1 cellular context compared by ENCODE assay signal in the genomic region with DNA sequence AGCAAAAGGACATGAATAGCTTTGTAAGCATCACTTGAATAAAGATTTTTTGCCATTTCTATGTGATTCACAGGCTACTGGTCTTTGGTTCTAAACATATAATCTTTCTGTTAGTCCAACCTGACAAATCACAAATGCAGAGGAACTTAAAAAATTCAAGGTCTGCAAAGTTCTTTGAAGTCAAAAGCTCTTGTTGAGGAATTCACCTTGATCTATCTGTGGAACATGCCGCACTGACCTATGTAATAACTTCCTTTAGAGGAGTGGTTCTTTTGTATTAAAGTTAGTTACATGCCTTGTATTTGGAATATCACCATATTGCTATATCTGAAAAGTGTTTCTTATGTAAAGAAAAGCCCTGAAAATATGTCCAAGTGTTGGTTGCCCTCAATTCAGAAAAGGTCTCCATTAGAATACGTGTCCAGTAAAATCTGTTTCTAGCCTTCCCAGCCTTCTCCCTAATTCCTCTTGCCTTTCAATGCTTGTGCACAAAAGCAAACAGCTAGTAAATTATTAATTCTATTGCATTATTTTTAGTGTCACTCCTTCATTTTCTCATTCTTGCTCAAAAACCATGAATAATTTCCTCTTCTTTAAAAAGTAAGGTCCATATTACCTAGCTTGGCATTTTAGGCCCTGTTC.
TF ChIP-seq lines count a peak whose summit lies in the region.

No MANE protein-coding gene starts in this region.

TF ChIP-seq in HepG2, 621 proteins besides CTCF, POLR2A, EP300 and RAD21 (continued from another document and continues in another):
- TF ChIP-seq, protein P1, sequence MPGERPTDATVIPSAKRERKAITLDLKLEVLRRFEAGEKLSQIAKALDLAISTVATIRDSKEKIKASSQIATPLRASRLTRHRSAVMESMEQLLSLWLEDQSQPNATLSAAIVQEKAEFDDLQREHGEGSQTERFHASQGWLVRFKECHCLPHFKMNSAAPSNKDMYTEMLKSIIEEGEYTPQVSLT (CRISPR knock-in tag; IDR thresholded peaks at IDR 0.05; ENCODE audit: borderline replicate concordance, low read depth) = no peak
- TF ChIP-seq, protein P2, sequence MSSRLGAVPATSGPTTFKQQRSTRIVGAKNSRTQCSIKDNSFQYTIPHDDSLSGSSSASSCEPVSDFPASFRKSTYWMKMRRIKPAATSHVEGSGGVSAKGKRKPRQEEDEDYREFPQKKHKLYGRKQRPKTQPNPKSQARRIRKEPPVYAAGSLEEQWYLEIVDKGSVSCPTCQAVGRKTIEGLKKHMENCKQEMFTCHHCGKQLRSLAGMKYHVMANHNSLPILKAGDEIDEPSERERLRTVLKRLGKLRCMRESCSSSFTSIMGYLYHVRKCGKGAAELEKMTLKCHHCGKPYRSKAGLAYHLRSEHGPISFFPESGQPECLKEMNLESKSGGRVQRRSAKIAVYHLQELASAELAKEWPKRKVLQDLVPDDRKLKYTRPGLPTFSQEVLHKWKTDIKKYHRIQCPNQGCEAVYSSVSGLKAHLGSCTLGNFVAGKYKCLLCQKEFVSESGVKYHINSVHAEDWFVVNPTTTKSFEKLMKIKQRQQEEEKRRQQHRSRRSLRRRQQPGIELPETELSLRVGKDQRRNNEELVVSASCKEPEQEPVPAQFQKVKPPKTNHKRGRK (CRISPR knock-in tag; IDR thresholded peaks at IDR 0.05) = no peak
- TF ChIP-seq, protein P3, sequence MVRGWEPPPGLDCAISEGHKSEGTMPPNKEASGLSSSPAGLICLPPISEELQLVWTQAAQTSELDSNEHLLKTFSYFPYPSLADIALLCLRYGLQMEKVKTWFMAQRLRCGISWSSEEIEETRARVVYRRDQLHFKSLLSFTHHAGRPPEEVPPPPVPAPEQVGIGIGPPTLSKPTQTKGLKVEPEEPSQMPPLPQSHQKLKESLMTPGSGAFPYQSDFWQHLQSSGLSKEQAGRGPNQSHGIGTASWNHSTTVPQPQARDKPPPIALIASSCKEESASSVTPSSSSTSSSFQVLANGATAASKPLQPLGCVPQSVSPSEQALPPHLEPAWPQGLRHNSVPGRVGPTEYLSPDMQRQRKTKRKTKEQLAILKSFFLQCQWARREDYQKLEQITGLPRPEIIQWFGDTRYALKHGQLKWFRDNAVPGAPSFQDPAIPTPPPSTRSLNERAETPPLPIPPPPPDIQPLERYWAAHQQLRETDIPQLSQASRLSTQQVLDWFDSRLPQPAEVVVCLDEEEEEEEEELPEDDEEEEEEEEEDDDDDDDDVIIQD (CRISPR knock-in tag; IDR thresholded peaks at IDR 0.05; ENCODE audit: low read depth) = peak; percentile 38; the same call in 1 of the 2 replicates
- TF ChIP-seq NR1H2 (CRISPR knock-in tag; IDR thresholded peaks at IDR 0.05; ENCODE audit: borderline replicate concordance, low read depth) = no peak
- no peak for TF ChIP-seq SPEN (CRISPR knock-in tag; IDR thresholded peaks at IDR 0.05; ENCODE audit: low read depth)
- TF ChIP-seq, protein P4, sequence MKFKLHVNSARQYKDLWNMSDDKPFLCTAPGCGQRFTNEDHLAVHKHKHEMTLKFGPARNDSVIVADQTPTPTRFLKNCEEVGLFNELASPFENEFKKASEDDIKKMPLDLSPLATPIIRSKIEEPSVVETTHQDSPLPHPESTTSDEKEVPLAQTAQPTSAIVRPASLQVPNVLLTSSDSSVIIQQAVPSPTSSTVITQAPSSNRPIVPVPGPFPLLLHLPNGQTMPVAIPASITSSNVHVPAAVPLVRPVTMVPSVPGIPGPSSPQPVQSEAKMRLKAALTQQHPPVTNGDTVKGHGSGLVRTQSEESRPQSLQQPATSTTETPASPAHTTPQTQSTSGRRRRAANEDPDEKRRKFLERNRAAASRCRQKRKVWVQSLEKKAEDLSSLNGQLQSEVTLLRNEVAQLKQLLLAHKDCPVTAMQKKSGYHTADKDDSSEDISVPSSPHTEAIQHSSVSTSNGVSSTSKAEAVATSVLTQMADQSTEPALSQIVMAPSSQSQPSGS (CRISPR knock-in tag; IDR thresholded peaks at IDR 0.05) = no peak; the same call in 1 of the 2 replicates
- no peak for TF ChIP-seq AGO2 (optimal IDR thresholded peaks at IDR 0.05; ENCODE audit: low read depth, low read length)
- TF ChIP-seq, protein P5, sequence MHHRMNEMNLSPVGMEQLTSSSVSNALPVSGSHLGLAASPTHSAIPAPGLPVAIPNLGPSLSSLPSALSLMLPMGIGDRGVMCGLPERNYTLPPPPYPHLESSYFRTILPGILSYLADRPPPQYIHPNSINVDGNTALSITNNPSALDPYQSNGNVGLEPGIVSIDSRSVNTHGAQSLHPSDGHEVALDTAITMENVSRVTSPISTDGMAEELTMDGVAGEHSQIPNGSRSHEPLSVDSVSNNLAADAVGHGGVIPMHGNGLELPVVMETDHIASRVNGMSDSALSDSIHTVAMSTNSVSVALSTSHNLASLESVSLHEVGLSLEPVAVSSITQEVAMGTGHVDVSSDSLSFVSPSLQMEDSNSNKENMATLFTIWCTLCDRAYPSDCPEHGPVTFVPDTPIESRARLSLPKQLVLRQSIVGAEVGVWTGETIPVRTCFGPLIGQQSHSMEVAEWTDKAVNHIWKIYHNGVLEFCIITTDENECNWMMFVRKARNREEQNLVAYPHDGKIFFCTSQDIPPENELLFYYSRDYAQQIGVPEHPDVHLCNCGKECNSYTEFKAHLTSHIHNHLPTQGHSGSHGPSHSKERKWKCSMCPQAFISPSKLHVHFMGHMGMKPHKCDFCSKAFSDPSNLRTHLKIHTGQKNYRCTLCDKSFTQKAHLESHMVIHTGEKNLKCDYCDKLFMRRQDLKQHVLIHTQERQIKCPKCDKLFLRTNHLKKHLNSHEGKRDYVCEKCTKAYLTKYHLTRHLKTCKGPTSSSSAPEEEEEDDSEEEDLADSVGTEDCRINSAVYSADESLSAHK (CRISPR knock-in tag; IDR thresholded peaks at IDR 0.05; ENCODE audit: borderline replicate concordance) = peak; percentile 92; the same call in 1 of the 2 replicates
- TF ChIP-seq IRX3 (CRISPR knock-in tag; IDR thresholded peaks at IDR 0.05; ENCODE audit: borderline replicate concordance, low read depth) = no peak
- TF ChIP-seq, protein P6, sequence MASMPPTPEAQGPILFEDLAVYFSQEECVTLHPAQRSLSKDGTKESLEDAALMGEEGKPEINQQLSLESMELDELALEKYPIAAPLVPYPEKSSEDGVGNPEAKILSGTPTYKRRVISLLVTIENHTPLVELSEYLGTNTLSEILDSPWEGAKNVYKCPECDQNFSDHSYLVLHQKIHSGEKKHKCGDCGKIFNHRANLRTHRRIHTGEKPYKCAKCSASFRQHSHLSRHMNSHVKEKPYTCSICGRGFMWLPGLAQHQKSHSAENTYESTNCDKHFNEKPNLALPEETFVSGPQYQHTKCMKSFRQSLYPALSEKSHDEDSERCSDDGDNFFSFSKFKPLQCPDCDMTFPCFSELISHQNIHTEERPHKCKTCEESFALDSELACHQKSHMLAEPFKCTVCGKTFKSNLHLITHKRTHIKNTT (CRISPR knock-in tag; IDR thresholded peaks at IDR 0.05) = no peak
- TF ChIP-seq IRF2 (CRISPR knock-in tag; IDR thresholded peaks at IDR 0.05) = no peak
- peak; percentile 52; the same call in 1 of the 2 replicates for TF ChIP-seq NFIC (IDR thresholded peaks at IDR 0.05; ENCODE audit: low read length)
- TF ChIP-seq, protein P7, sequence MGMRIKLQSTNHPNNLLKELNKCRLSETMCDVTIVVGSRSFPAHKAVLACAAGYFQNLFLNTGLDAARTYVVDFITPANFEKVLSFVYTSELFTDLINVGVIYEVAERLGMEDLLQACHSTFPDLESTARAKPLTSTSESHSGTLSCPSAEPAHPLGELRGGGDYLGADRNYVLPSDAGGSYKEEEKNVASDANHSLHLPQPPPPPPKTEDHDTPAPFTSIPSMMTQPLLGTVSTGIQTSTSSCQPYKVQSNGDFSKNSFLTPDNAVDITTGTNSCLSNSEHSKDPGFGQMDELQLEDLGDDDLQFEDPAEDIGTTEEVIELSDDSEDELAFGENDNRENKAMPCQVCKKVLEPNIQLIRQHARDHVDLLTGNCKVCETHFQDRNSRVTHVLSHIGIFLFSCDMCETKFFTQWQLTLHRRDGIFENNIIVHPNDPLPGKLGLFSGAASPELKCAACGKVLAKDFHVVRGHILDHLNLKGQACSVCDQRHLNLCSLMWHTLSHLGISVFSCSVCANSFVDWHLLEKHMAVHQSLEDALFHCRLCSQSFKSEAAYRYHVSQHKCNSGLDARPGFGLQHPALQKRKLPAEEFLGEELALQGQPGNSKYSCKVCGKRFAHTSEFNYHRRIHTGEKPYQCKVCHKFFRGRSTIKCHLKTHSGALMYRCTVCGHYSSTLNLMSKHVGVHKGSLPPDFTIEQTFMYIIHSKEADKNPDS (CRISPR knock-in tag; IDR thresholded peaks at IDR 0.05) = no peak
- TF ChIP-seq ZNF224 (CRISPR knock-in tag; IDR thresholded peaks at IDR 0.05) = no peak
- TF ChIP-seq, protein P8, sequence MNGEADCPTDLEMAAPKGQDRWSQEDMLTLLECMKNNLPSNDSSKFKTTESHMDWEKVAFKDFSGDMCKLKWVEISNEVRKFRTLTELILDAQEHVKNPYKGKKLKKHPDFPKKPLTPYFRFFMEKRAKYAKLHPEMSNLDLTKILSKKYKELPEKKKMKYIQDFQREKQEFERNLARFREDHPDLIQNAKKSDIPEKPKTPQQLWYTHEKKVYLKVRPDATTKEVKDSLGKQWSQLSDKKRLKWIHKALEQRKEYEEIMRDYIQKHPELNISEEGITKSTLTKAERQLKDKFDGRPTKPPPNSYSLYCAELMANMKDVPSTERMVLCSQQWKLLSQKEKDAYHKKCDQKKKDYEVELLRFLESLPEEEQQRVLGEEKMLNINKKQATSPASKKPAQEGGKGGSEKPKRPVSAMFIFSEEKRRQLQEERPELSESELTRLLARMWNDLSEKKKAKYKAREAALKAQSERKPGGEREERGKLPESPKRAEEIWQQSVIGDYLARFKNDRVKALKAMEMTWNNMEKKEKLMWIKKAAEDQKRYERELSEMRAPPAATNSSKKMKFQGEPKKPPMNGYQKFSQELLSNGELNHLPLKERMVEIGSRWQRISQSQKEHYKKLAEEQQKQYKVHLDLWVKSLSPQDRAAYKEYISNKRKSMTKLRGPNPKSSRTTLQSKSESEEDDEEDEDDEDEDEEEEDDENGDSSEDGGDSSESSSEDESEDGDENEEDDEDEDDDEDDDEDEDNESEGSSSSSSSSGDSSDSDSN (CRISPR knock-in tag; IDR thresholded peaks at IDR 0.05) = no peak
- no peak for TF ChIP-seq KDM3A (CRISPR knock-in tag; IDR thresholded peaks at IDR 0.05; ENCODE audit: low read depth)
- TF ChIP-seq, protein P9, sequence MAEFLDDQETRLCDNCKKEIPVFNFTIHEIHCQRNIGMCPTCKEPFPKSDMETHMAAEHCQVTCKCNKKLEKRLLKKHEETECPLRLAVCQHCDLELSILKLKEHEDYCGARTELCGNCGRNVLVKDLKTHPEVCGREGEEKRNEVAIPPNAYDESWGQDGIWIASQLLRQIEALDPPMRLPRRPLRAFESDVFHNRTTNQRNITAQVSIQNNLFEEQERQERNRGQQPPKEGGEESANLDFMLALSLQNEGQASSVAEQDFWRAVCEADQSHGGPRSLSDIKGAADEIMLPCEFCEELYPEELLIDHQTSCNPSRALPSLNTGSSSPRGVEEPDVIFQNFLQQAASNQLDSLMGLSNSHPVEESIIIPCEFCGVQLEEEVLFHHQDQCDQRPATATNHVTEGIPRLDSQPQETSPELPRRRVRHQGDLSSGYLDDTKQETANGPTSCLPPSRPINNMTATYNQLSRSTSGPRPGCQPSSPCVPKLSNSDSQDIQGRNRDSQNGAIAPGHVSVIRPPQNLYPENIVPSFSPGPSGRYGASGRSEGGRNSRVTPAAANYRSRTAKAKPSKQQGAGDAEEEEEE (CRISPR knock-in tag; IDR thresholded peaks at IDR 0.05; ENCODE audit: borderline replicate concordance) = no peak
- TF ChIP-seq, protein P10, sequence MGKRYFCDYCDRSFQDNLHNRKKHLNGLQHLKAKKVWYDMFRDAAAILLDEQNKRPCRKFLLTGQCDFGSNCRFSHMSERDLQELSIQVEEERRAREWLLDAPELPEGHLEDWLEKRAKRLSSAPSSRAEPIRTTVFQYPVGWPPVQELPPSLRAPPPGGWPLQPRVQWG (CRISPR knock-in tag; IDR thresholded peaks at IDR 0.05; ENCODE audit: borderline replicate concordance, low read depth) = no peak
- 0 out of 2 replicates have a peak, but pooled peaks have one; percentile 23 for TF ChIP-seq ZFP1 (CRISPR knock-in tag; IDR thresholded peaks at IDR 0.05)
- no peak for TF ChIP-seq HOXA3 (CRISPR knock-in tag; IDR thresholded peaks at IDR 0.05)
- no peak for TF ChIP-seq ZNF781 (CRISPR knock-in tag; IDR thresholded peaks at IDR 0.05; ENCODE audit: borderline replicate concordance, not compliant biosample characterization)
- no peak for TF ChIP-seq ZNF788 (CRISPR knock-in tag; IDR thresholded peaks at IDR 0.05; ENCODE audit: borderline replicate concordance)
- TF ChIP-seq, protein P11, sequence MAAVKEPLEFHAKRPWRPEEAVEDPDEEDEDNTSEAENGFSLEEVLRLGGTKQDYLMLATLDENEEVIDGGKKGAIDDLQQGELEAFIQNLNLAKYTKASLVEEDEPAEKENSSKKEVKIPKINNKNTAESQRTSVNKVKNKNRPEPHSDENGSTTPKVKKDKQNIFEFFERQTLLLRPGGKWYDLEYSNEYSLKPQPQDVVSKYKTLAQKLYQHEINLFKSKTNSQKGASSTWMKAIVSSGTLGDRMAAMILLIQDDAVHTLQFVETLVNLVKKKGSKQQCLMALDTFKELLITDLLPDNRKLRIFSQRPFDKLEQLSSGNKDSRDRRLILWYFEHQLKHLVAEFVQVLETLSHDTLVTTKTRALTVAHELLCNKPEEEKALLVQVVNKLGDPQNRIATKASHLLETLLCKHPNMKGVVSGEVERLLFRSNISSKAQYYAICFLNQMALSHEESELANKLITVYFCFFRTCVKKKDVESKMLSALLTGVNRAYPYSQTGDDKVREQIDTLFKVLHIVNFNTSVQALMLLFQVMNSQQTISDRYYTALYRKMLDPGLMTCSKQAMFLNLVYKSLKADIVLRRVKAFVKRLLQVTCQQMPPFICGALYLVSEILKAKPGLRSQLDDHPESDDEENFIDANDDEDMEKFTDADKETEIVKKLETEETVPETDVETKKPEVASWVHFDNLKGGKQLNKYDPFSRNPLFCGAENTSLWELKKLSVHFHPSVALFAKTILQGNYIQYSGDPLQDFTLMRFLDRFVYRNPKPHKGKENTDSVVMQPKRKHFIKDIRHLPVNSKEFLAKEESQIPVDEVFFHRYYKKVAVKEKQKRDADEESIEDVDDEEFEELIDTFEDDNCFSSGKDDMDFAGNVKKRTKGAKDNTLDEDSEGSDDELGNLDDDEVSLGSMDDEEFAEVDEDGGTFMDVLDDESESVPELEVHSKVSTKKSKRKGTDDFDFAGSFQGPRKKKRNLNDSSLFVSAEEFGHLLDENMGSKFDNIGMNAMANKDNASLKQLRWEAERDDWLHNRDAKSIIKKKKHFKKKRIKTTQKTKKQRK (IDR thresholded peaks at IDR 0.05; ENCODE audit: low read length) = no peak
- TF ChIP-seq ZBTB7A (CRISPR knock-in tag; IDR thresholded peaks at IDR 0.05) = no peak
- no peak for TF ChIP-seq NFE2 (CRISPR knock-in tag; IDR thresholded peaks at IDR 0.05)
